18 cellular contexts compared by ENCODE assay signal in genomic region chr12:104482113-104482512, GRCh38. TPM values are rescaled to one million over a fixed set of nuclear protein-coding genes. Genes with fewer than 3 reads are reported as not detected.
DNase-seq lines count a peak whose midpoint lies in the region; ATAC-seq and TF ChIP-seq lines count a peak whose summit lies in the region.
"Had no signal": no experiment of that assay in that cellular context is flagged by ENCODE, and none has a peak within 500 bp of the region (broad histone marks: within the 10 kb centered on the region; RNA-seq: fewer than 3 reads in every experiment).

No MANE protein-coding gene starts in this region.

- DNase-seq in activated CD8-positive, alpha-beta memory T cell treated with anti-CD3 and anti-CD28 coated beads, Interleukin-2, amount 10 ng/mL, durations not matched to agents 7 days and 5 days: no peak
- DNase-seq in activated CD8-positive, alpha-beta memory T cell treated with anti-CD3 and anti-CD28 coated beads, Interleukin-2, amount 50 U/mL, for 48 hours: no peak
- DNase-seq in CD8-positive, alpha-beta T cell: peak in 2 of 7 experiments; percentile 38 to 51
- DNase-seq in T-cell: peak in 1 of 34 experiments; percentile 14
- no peak for DNase-seq in naive B cell
- no peak for DNase-seq in AG08395 (ENCODE audit: low spot score)
- DNase-seq: HFFc6; left colon; NCI-H187; NCI-H446 treated with DMSO at 0.1 percent for 48 hours; NK-92 treated with Interleukin-12 subunit alpha and Interleukin-12 subunit beta, amount 100 ng/mL, for 24 hours; SK-N-SH had no signal

- peaks cover 94% of the 10 kb centered on the region for H3K4me1 Mint-ChIP-seq in activated CD8-positive, alpha-beta memory T cell treated with anti-CD3 and anti-CD28 coated beads, Interleukin-2, amount 10 ng/mL, durations not matched to agents 7 days and 5 days
- peaks cover 95% of the 10 kb centered on the region for H3K4me1 Mint-ChIP-seq in CD8-positive, alpha-beta T cell (ENCODE audit: low read depth)
- H3K4me1 Mint-ChIP-seq in T-cell (peaks cover 90 to 99% (median 98%) of the 10 kb centered on the region in 3 donors), naive B cell (peaks cover 91 to 100% (median 97%) of the 10 kb centered on the region in 3 donors)

- peaks cover 86% of the 10 kb centered on the region for H3K4me1 ChIP-seq in CD8-positive, alpha-beta T cell (ENCODE audit: insufficient read depth, low read length)
- H3K4me1 ChIP-seq: ascending aorta had no signal

- intact Hi-C loops in CD8-positive, alpha-beta T cell (cut with DNase I, micrococcal nuclease): no loop called here

- H3K36me3 ChIP-seq in CD8-positive, alpha-beta T cell (ENCODE audit: insufficient read depth, low read length): no peaks in the 10 kb centered on the region
- H3K36me3 ChIP-seq: ascending aorta, suprapubic skin had no signal

- CTCF ChIA-PET in activated CD8-positive, alpha-beta memory T cell treated with anti-CD3 and anti-CD28 coated beads, Interleukin-2, amount 10 ng/mL, durations not matched to agents 7 days and 5 days (lab: Charles Lee): interaction anchor here (1.0 kb wide), 1 partner anchor 18 kb away, joined by 4 read pairs; no protein-coding TSS in a partner anchor
- CTCF ChIA-PET in CD8-positive, alpha-beta T cell (lab: Charles Lee): interaction anchor here (0.6 to 0.9 kb wide), 2 partner anchors 197 to 266 kb away, joined by 3 read pairs; no protein-coding TSS in a partner anchor
- CTCF ChIA-PET in T-cell (lab: Charles Lee): interaction anchor here in 1 of 2 donors (0.7 kb wide), 1 partner anchor 103 kb away, joined by 4 read pairs; no protein-coding TSS in a partner anchor

- H3K9me3 Mint-ChIP-seq in activated CD8-positive, alpha-beta memory T cell treated with anti-CD3 and anti-CD28 coated beads, Interleukin-2, amount 10 ng/mL, durations not matched to agents 7 days and 5 days (ENCODE audit: low read depth): no peaks in the 10 kb centered on the region
- no peaks in the 10 kb centered on the region for H3K9me3 Mint-ChIP-seq in CD8-positive, alpha-beta T cell
- no peaks in the 10 kb centered on the region for H3K9me3 Mint-ChIP-seq in T-cell
- no peaks in the 10 kb centered on the region for H3K9me3 Mint-ChIP-seq in naive B cell
- H3K9me3 Mint-ChIP-seq: mesothelial cell of epicardium had no signal

- no peak overlapping the region for H3K4me3 Mint-ChIP-seq in activated CD8-positive, alpha-beta memory T cell treated with anti-CD3 and anti-CD28 coated beads, Interleukin-2, amount 10 ng/mL, durations not matched to agents 7 days and 5 days
- H3K4me3 Mint-ChIP-seq in CD8-positive, alpha-beta T cell: peak overlapping the region; percentile 13
- no peak overlapping the region for H3K4me3 Mint-ChIP-seq in T-cell
- H3K4me3 Mint-ChIP-seq in naive B cell: peak overlapping the region in 6 of 8 donors; percentile 26 to 84 (median 60)
- H3K4me3 Mint-ChIP-seq: HFFc6, mesothelial cell of epicardium had no signal

- peak overlapping the region; percentile 6 for H3K27ac Mint-ChIP-seq in activated CD8-positive, alpha-beta memory T cell treated with anti-CD3 and anti-CD28 coated beads, Interleukin-2, amount 10 ng/mL, durations not matched to agents 7 days and 5 days
- H3K27ac Mint-ChIP-seq in CD8-positive, alpha-beta T cell: peak overlapping the region; percentile 60
- H3K27ac Mint-ChIP-seq in T-cell (peak overlapping the region; percentile 74 to 79), naive B cell (peak overlapping the region in 5 of 6 donors; percentile 54 to 98 (median 97))
- H3K27ac Mint-ChIP-seq: mesothelial cell of epicardium had no signal

- no peak overlapping the region for H3K27ac ChIP-seq in CD8-positive, alpha-beta T cell (ENCODE audit: low read depth, low read length)
- H3K27ac ChIP-seq: ascending aorta, suprapubic skin had no signal

- no peak overlapping the region for H3K4me3 ChIP-seq in CD8-positive, alpha-beta T cell (ENCODE audit: low read depth, low read length)
- H3K4me3 ChIP-seq: ascending aorta, K562, suprapubic skin had no signal

- no peak for TF ChIP-seq CTCF in CD8-positive, alpha-beta T cell (IDR thresholded peaks at IDR 0.05)

- H3K9me3 ChIP-seq in CD8-positive, alpha-beta T cell (ENCODE audit: low read length): no peaks in the 10 kb centered on the region
- H3K9me3 ChIP-seq: ascending aorta, SK-N-SH had no signal

- H3K36me3 Mint-ChIP-seq in activated CD8-positive, alpha-beta memory T cell treated with anti-CD3 and anti-CD28 coated beads, Interleukin-2, amount 10 ng/mL, durations not matched to agents 7 days and 5 days: peaks cover 63% of the 10 kb centered on the region
- peaks cover 23% of the 10 kb centered on the region for H3K36me3 Mint-ChIP-seq in CD8-positive, alpha-beta T cell
- H3K36me3 Mint-ChIP-seq in T-cell (peaks cover 29% of the 10 kb centered on the region), naive B cell (peaks cover 8 to 12% of the 10 kb centered on the region in 2 donors)
- H3K36me3 Mint-ChIP-seq: mesothelial cell of epicardium had no signal

- POLR2A ChIA-PET in CD8-positive, alpha-beta T cell (lab: Charles Lee): interaction anchor here (0.9 to 1.6 kb wide), 2 partner anchors 18 to 24 kb away, joined by 3 to 5 read pairs; no protein-coding TSS in a partner anchor
- POLR2A ChIA-PET in T-cell (lab: Charles Lee): no interaction called here

- no peaks in the 10 kb centered on the region for H3K27me3 Mint-ChIP-seq in activated CD8-positive, alpha-beta memory T cell treated with anti-CD3 and anti-CD28 coated beads, Interleukin-2, amount 10 ng/mL, durations not matched to agents 7 days and 5 days
- no peaks in the 10 kb centered on the region for H3K27me3 Mint-ChIP-seq in CD8-positive, alpha-beta T cell (ENCODE audit: low read depth)
- H3K27me3 Mint-ChIP-seq in T-cell (no peaks in the 10 kb centered on the region), naive B cell (no peaks in the 10 kb centered on the region)

- no peaks in the 10 kb centered on the region for H3K27me3 ChIP-seq in CD8-positive, alpha-beta T cell (ENCODE audit: insufficient read depth, low read length)
- H3K27me3 ChIP-seq: ascending aorta, suprapubic skin had no signal

- ATAC-seq in activated CD8-positive, alpha-beta memory T cell treated with anti-CD3 and anti-CD28 coated beads, Interleukin-2, amount 10 ng/mL, durations not matched to agents 7 days and 5 days: no peak
- ATAC-seq in CD8-positive, alpha-beta T cell: no peak
- no peak for ATAC-seq in T-cell (replicated peaks in 1 of 4)
- no peak for ATAC-seq in naive B cell (ENCODE audit: low read depth in 2 of 2)
- no peak for ATAC-seq in GM18909 (IDR thresholded peaks at IDR 0.05; ENCODE audit: poor library complexity, unreplicated experiment)
- ATAC-seq in GM21528 (IDR thresholded peaks at IDR 0.05; ENCODE audit: low FRiP score, unreplicated experiment): no peak
- ATAC-seq: K562, left colon had no signal

RNA-seq across cellular contexts. Expression of gene CHST11, which starts 25.4 kb away (rescaled TPM):
- total RNA-seq in activated CD8-positive, alpha-beta memory T cell treated with anti-CD3 and anti-CD28 coated beads, Interleukin-2, amount 10 ng/mL, durations not matched to agents 7 days and 5 days: 100 to 1,000 TPM; 123 to 141 TPM
- total RNA-seq in CD8-positive, alpha-beta T cell: 10 to 100 TPM; 29.1 to 35.5 TPM
- total RNA-seq in T-cell: 10 to 100 TPM; 49.8 to 78.3 (median 63.7) TPM
- polyA plus RNA-seq in naive B cell (ENCODE audit: low read depth in 6 of 6): 10 to 100 TPM; 39.8 to 63.6 (median 58.6) TPM

Comparison
In these comparisons a context has a peak if more than half of its experiments do, and no peak if none do; other contexts are left out.
1. H3K27ac Mint-ChIP-seq: peak in every context shown above with its lines; median percentile 97 in naive B cell; 76 in T-cell; 60 in CD8-positive, alpha-beta T cell; 6 in activated CD8-positive, alpha-beta memory T cell treated with anti-CD3 and anti-CD28 coated beads, Interleukin-2, amount 10 ng/mL, durations not matched to agents 7 days and 5 days.
2. H3K4me3 Mint-ChIP-seq: peak in CD8-positive, alpha-beta T cell (single experiment) and naive B cell (6 of 8); none in activated CD8-positive, alpha-beta memory T cell treated with anti-CD3 and anti-CD28 coated beads, Interleukin-2, amount 10 ng/mL, durations not matched to agents 7 days and 5 days (single experiment) and T-cell (0 of 3).